ENCODE assay signal across 28 cellular contexts in the genomic region with DNA sequence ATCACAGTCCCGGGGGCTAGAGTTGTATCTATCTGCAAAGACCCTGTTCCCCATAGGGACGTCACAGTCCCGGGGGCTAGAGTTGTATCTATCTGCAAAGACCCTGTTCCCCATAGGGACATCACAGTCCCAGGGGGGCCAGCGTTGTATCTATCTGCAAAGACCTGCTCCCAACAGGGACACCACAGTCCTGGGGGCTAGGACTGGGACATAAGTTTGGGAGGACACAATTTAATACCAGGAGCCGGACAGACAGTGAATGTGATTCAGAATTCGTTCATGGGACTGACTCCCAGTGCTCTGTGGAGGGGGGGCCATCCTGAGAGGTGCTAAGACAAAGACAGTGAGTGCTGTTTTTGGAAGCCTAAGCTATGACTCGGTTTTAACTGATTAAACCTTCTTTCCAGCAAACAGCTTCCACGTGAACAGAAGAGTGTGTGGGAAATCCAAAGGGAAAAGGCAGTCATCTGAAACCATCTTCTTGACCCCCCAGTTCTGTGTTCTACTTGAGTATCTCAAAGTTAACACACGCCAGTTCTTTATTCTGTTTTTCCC.
DNase-seq lines count a peak whose midpoint lies in the region; ATAC-seq and TF ChIP-seq lines count a peak whose summit lies in the region.
"Had no signal": no experiment of that assay in that cellular context is flagged by ENCODE, and none has a peak within 500 bp of the region (broad histone marks: within the 10 kb centered on the region; RNA-seq: fewer than 3 reads in every experiment).

No MANE protein-coding gene starts in this region.

- no peak for ATAC-seq in GM19035 (IDR thresholded peaks at IDR 0.05; ENCODE audit: unreplicated experiment)
- no peak for ATAC-seq in GM21825 (IDR thresholded peaks at IDR 0.05; ENCODE audit: unreplicated experiment)
- ATAC-seq: activated CD4-positive, CD25-positive, alpha-beta regulatory T cell treated with anti-CD3 and anti-CD28 coated beads, Interleukin-2, amount 50 U/mL, for 24 hours; body of pancreas; HCT116; left ventricle myocardium superior; Right ventricle myocardium inferior; SK-N-SH treated with all-trans-retinoic acid at 6 μM for 48 hours had no signal

- CTCF ChIA-PET in AG04450 (lab: Charles Lee), result no interaction called here

- H3K4me3 ChIP-seq in AG04450 (ENCODE audit: low read depth, low read length), result no peak overlapping the region
- no peak overlapping the region for H3K4me3 ChIP-seq in cardiac fibroblast (replicated peaks in 1 of 2; ENCODE audit: low read depth in 2 of 2, low read length in 2 of 2)
- H3K4me3 ChIP-seq in osteoblast (ENCODE audit: insufficient read depth, low read length), result no peak overlapping the region
- no peak overlapping the region for H3K4me3 ChIP-seq in tibial nerve
- H3K4me3 ChIP-seq: body of pancreas, prostate gland had no signal

- peak overlapping the region; percentile 4 for H3K4me2 ChIP-seq in osteoblast (ENCODE audit: insufficient read depth, low read length)

- DNase-seq in AG04450 (ENCODE audit: low read depth, low spot score) (no peak), GM03348 (ENCODE audit: low spot score) (peak; percentile 42), cardiac fibroblast (ENCODE audit: low read depth in 2 of 2) (peak; percentile 18 to 30), osteoblast (ENCODE audit: insufficient read length, low spot score, missing footprints) (peak; percentile 91), tibial nerve (ENCODE audit: low spot score in 2 of 2) (no peak), iPS-NIHi7 (ENCODE audit: extremely low spot score) (no peak)
- DNase-seq: activated CD4-positive, alpha-beta T cell treated with anti-CD3 and anti-CD28 coated beads, Interleukin-2, amount 50 U/mL, for 48 hours; activated naive CD4-positive, alpha-beta T cell; activated T-cell treated with anti-CD3 and anti-CD28 coated beads, Interleukin-2, amount 50 U/mL, for 48 hours; body of pancreas; CD8-positive, alpha-beta memory T cell; cerebellar nuclear complex; dermis blood vessel endothelial cell; DMS153; left ventricle myocardium superior; NCI-H1417 treated with DMSO at 0.1 percent for 48 hours; NCI-H2081; stimulated activated CD4-positive, alpha-beta T cell treated with anti-CD3 and anti-CD28 coated beads, Interleukin-15, amount 100 ng/mL, for 24 hours; stimulated activated CD4-positive, alpha-beta T cell treated with anti-CD3 and anti-CD28 coated beads, Interleukin-4, amount 100 ng/mL, for 4 hours; trophoblast cell had no signal

- H3K9me3 ChIP-seq in AG04450 (ENCODE audit: control insufficient read depth, insufficient read depth, low read length) (no peaks in the 10 kb centered on the region), osteoblast (ENCODE audit: low read depth, low read length) (no peaks in the 10 kb centered on the region), tibial nerve (no peaks in the 10 kb centered on the region)
- H3K9me3 ChIP-seq: body of pancreas, neutrophil, prostate gland had no signal

- H3K36me3 ChIP-seq in osteoblast (ENCODE audit: insufficient read depth, low read length) (no peaks in the 10 kb centered on the region), tibial nerve (no peaks in the 10 kb centered on the region)
- H3K36me3 ChIP-seq: neutrophil, prostate gland had no signal

- no peak overlapping the region for H2AFZ ChIP-seq in osteoblast (ENCODE audit: low read length)

- H3K27me3 ChIP-seq in AG04450 (ENCODE audit: control insufficient read depth, insufficient read depth, low read length) (no peaks in the 10 kb centered on the region), osteoblast (ENCODE audit: insufficient read depth, low read length) (no peaks in the 10 kb centered on the region), tibial nerve (no peaks in the 10 kb centered on the region)
- H3K27me3 ChIP-seq: body of pancreas had no signal

- TF ChIP-seq EP300 in tibial nerve (IDR thresholded peaks at IDR 0.05), result no peak

- 78 to 85% methylated on average over 9 of the region's 9 CpGs for WGBS in tibial nerve, 2 donors

- TF ChIP-seq POLR2A in tibial nerve (IDR thresholded peaks at IDR 0.05), result no peak

- no peak for TF ChIP-seq CTCF in AG04450 (IDR thresholded peaks at IDR 0.05; ENCODE audit: low read depth, low read length)
- TF ChIP-seq CTCF in cardiac fibroblast (IDR thresholded peaks at IDR 0.05; ENCODE audit: low read depth, low read length), result no peak
- no peak for TF ChIP-seq CTCF in osteoblast (IDR thresholded peaks at IDR 0.05; ENCODE audit: extremely low read depth, low read depth, low read length)
- no peak for TF ChIP-seq CTCF in tibial nerve (IDR thresholded peaks at IDR 0.05)

- POLR2A ChIA-PET in AG04450 (lab: Yijun Ruan, JAX), result no interaction called here

- H3K27ac ChIP-seq in AG04450 (ENCODE audit: low read depth, low read length) (peak overlapping the region; percentile 11), osteoblast (ENCODE audit: low read depth, low read length) (peak overlapping the region; percentile 26), tibial nerve (no peak overlapping the region)
- H3K27ac ChIP-seq: body of pancreas, neutrophil, prostate gland had no signal

- peaks cover 86% of the 10 kb centered on the region for H4K20me1 ChIP-seq in osteoblast (ENCODE audit: insufficient read depth, low read length)

- peaks cover 95% of the 10 kb centered on the region for H3K79me2 ChIP-seq in osteoblast (ENCODE audit: insufficient read depth, low read length)

- H3K4me1 ChIP-seq in osteoblast (ENCODE audit: insufficient read depth, low read length) (peaks cover 16% of the 10 kb centered on the region), tibial nerve (peaks cover 0 to 8% (median 0%) of the 10 kb centered on the region in 4 donors)

Comparison
In these comparisons a context has a peak if more than half of its experiments do, and no peak if none do; other contexts are left out.
1. DNase-seq: peak in GM03348 (single experiment), cardiac fibroblast (2 of 2) and osteoblast (single experiment); none in AG04450 (single experiment), tibial nerve (0 of 2) and iPS-NIHi7 (single experiment).
2. H3K27ac ChIP-seq: peak in AG04450 (single experiment) and osteoblast (single experiment); none in tibial nerve (0 of 4).